ENCODE assay signal across 8 cellular contexts in genomic region chr2:53767405-53768232, GRCh38. TPM values are rescaled to one million over a fixed set of nuclear protein-coding genes. Genes with fewer than 3 reads are reported as not detected.
DNase-seq lines count a peak whose midpoint lies in the region; ATAC-seq lines count a peak whose summit lies in the region.

TSS of gene CHAC2 (plus strand) at chr2:53767804. CDS start at chr2:53767887, 83 bp downstream.

- H3K4me3 ChIP-seq in naive thymus-derived CD4-positive, alpha-beta T cell (ENCODE audit: low read length), result peak within 1 kb of the TSS; percentile 80

- H3K36me3 Mint-ChIP-seq in naive thymus-derived CD4-positive, alpha-beta T cell, result peaks cover 0 to 22% (median 12%) of the 10 kb centered on the region in 5 donors
- H3K36me3 Mint-ChIP-seq in stimulated activated naive B cell treated with anti-CD40 and anti-IgM and Interleukin-4, amounts not matched to agents 10 μg/mL and 1 μg/mL and 100 μg/mL, for 72 hours, result peaks cover 9 to 36% of the 10 kb centered on the region in 2 donors

- peaks cover 0 to 2% (median 0%) of the 10 kb centered on the region in 11 donors for H3K9me3 Mint-ChIP-seq in naive thymus-derived CD4-positive, alpha-beta T cell
- H3K9me3 Mint-ChIP-seq in stimulated activated naive B cell treated with anti-CD40 and anti-IgM and Interleukin-4, amounts not matched to agents 10 μg/mL and 1 μg/mL and 100 μg/mL, for 72 hours, result no peaks in the 10 kb centered on the region

- peak within 1 kb of the TSS; percentile 88 to 98 (median 92) for H3K4me3 Mint-ChIP-seq in naive thymus-derived CD4-positive, alpha-beta T cell
- H3K4me3 Mint-ChIP-seq in stimulated activated naive B cell treated with anti-CD40 and anti-IgM and Interleukin-4, amounts not matched to agents 10 μg/mL and 1 μg/mL and 100 μg/mL, for 72 hours, result peak within 1 kb of the TSS; percentile 98 to 99

- H3K36me3 ChIP-seq in KOPT-K1 (ENCODE audit: insufficient read depth, low read length), result peaks cover 38% of the 10 kb centered on the region
- H3K36me3 ChIP-seq in naive thymus-derived CD4-positive, alpha-beta T cell (ENCODE audit: control insufficient read depth in 2 of 3, insufficient read depth in 3 of 3, low read length in 3 of 3), result peaks cover 0 to 11% (median 0%) of the 10 kb centered on the region in 3 experiments

- peak within 1 kb of the TSS; percentile 89 for H3K27ac ChIP-seq in KOPT-K1 (ENCODE audit: low read depth, low read length, poor library complexity, severe bottlenecking)
- H3K27ac ChIP-seq in naive thymus-derived CD4-positive, alpha-beta T cell (ENCODE audit: low read depth, low read length), result peak within 1 kb of the TSS; percentile 86

- no peaks in the 10 kb centered on the region for H3K9me3 ChIP-seq in KOPT-K1 (ENCODE audit: insufficient read depth, low read length, poor library complexity, severe bottlenecking)
- H3K9me3 ChIP-seq in naive thymus-derived CD4-positive, alpha-beta T cell (ENCODE audit: control insufficient read depth in 2 of 3, low read length in 3 of 3), result no peaks in the 10 kb centered on the region

- H3K4me1 ChIP-seq in naive thymus-derived CD4-positive, alpha-beta T cell (ENCODE audit: control insufficient read depth in 2 of 2, insufficient read depth in 2 of 2, low read length in 2 of 2), result peaks cover 0 to 8% of the 10 kb centered on the region in 2 donors

- peak; percentile 93 for ATAC-seq in GM21825 (IDR thresholded peaks at IDR 0.05; ENCODE audit: unreplicated experiment)
- ATAC-seq in naive thymus-derived CD4-positive, alpha-beta T cell, result peak; percentile 93
- peak; percentile 95 to 98 for ATAC-seq in stimulated activated naive B cell treated with anti-CD40 and anti-IgM and Interleukin-4, amounts not matched to agents 10 μg/mL and 1 μg/mL and 100 μg/mL, for 72 hours (replicated peaks)

- POLR2A ChIA-PET in naive thymus-derived CD4-positive, alpha-beta T cell (lab: Charles Lee), result interaction anchor here (0.5 to 4.2 kb wide), 8 partner anchors 9 to 1857 kb away, joined by 3 to 59 read pairs (median 4); partner anchors contain the start of genes ACYP2, ASB3, CFAP36 and ERLEC1

- H3K27me3 ChIP-seq in naive thymus-derived CD4-positive, alpha-beta T cell (ENCODE audit: control insufficient read depth in 2 of 2, insufficient read depth in 2 of 2, low read length in 2 of 2), result no peaks in the 10 kb centered on the region

- H3K4me1 Mint-ChIP-seq in naive thymus-derived CD4-positive, alpha-beta T cell, result peaks cover 7 to 41% (median 33%) of the 10 kb centered on the region in 7 donors
- H3K4me1 Mint-ChIP-seq in stimulated activated naive B cell treated with anti-CD40 and anti-IgM and Interleukin-4, amounts not matched to agents 10 μg/mL and 1 μg/mL and 100 μg/mL, for 72 hours, result peaks cover 13 to 37% of the 10 kb centered on the region in 2 donors

- CTCF ChIA-PET in naive thymus-derived CD4-positive, alpha-beta T cell (lab: Charles Lee), result interaction anchor here (0.6 kb wide), 1 partner anchor 21 kb away, joined by 3 read pairs; no protein-coding TSS in a partner anchor

- intact Hi-C loops in naive thymus-derived CD4-positive, alpha-beta T cell (cut with micrococcal nuclease), result loop anchor here (1.0 to 5.0 kb wide), 12 partner anchors 19 to 1851 kb away; partner anchors contain the start of genes ACYP2 (in 2 of the 2), CLHC1 (in 2 of the 2), EML6 (in 2 of the 2) and PSME4 (in 2 of the 2)

- H3K27ac Mint-ChIP-seq in naive thymus-derived CD4-positive, alpha-beta T cell, result peak within 1 kb of the TSS; percentile 60 to 99 (median 90)
- peak within 1 kb of the TSS; percentile 100 for H3K27ac Mint-ChIP-seq in stimulated activated naive B cell treated with anti-CD40 and anti-IgM and Interleukin-4, amounts not matched to agents 10 μg/mL and 1 μg/mL and 100 μg/mL, for 72 hours

- H3K27me3 Mint-ChIP-seq in naive thymus-derived CD4-positive, alpha-beta T cell, result no peaks in the 10 kb centered on the region
- H3K27me3 Mint-ChIP-seq in stimulated activated naive B cell treated with anti-CD40 and anti-IgM and Interleukin-4, amounts not matched to agents 10 μg/mL and 1 μg/mL and 100 μg/mL, for 72 hours, result no peaks in the 10 kb centered on the region

- DNase-seq in Daoy (ENCODE audit: low read depth) (peak; percentile 89), RKO (ENCODE audit: low spot score) (peak; percentile 90), activated T-helper 1 cell treated with Interleukin-2 at 50 U/mL for 16 hours (ENCODE audit: low read depth) (peak; percentile 67), fibroblast of gingiva (ENCODE audit: low read depth) (peak; percentile 71)
- peak; percentile 74 to 86 (median 84) for DNase-seq in naive thymus-derived CD4-positive, alpha-beta T cell
- peak; percentile 90 for DNase-seq in stimulated activated naive B cell treated with anti-CD40 and anti-IgM and Interleukin-4, amounts not matched to agents 10 μg/mL and 1 μg/mL and 100 μg/mL, for 72 hours

RNA-seq across cellular contexts. Expression of gene CHAC2, which starts in this region (rescaled TPM):
- 17.2 and 26.6 TPM in 2 replicates for total RNA-seq in Daoy (2014; rRNA removed; shearing (Covaris generic))
- 10 to 100 TPM in 1 of 5 experiments, 1 to 10 TPM in 3, under 1 TPM in 1; 0.29 to 12.1 (median 1.2) TPM for total RNA-seq in naive thymus-derived CD4-positive, alpha-beta T cell
- polyA plus RNA-seq in naive thymus-derived CD4-positive, alpha-beta T cell, result 1 to 10 TPM; 4.9 to 6.0 TPM

Comparison
In these comparisons a context has a peak if more than half of its experiments do, and no peak if none do; other contexts are left out.
1. Peak in every context shown above with its lines: DNase-seq, ATAC-seq, H3K4me3 ChIP-seq and H3K27ac ChIP-seq.